1 cellular context compared by ENCODE assay signal in the genomic region with DNA sequence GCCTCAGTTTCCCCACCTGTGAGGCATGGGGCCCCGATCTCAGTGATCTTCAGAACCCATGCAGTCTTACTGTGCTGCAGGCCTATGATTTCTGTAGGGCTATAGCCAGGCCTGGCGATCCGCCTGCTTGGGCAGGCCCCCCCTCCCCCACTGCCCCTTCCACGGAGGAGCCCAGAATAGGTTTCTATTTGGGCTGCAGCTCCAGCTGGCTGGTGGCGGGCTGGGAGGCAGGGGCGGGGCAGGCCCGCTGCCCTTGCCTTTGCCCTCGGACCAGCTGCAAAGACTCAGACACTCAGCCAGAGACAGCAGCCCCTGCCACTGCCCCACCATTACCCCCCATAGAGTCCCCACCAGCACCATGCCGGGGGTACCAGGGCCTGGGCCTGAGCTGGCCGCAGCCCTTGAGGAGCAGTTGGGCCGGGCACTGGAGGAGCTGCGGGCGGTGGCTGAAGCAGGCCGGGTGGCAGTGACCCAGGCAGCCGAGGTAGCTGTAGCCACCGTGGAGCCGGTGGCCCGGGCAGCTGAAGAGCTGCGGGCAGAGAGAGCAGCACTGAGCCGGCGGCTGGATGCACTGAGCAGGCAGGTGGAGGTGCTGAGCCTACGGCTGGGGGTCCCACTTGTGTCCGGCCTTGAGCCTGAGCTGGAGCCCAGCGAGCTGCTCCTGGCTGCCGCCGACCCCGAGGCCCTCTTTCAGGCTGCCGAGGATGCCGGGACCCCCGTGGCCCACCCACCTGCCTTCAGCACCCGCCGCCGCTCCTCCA.
TF ChIP-seq lines count a peak whose summit lies in the region.

No MANE protein-coding gene starts in this region.

TF ChIP-seq in SK-N-SH treated with all-trans-retinoic acid at 6 μM for 48 hours, 23 proteins besides CTCF, POLR2A, EP300 and RAD21 (continued from another document):
- TF ChIP-seq, protein P1, sequence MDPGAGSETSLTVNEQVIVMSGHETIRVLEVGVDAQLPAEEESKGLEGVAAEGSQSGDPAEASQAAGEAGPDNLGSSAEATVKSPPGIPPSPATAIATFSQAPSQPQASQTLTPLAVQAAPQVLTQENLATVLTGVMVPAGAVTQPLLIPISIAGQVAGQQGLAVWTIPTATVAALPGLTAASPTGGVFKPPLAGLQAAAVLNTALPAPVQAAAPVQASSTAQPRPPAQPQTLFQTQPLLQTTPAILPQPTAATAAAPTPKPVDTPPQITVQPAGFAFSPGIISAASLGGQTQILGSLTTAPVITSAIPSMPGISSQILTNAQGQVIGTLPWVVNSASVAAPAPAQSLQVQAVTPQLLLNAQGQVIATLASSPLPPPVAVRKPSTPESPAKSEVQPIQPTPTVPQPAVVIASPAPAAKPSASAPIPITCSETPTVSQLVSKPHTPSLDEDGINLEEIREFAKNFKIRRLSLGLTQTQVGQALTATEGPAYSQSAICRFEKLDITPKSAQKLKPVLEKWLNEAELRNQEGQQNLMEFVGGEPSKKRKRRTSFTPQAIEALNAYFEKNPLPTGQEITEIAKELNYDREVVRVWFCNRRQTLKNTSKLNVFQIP (CRISPR knock-in tag; IDR thresholded peaks at IDR 0.05; ENCODE audit: borderline replicate concordance, low read depth): no peak
- no peak for TF ChIP-seq ZNF8 (CRISPR knock-in tag; IDR thresholded peaks at IDR 0.05)
- TF ChIP-seq ZNF70 (CRISPR knock-in tag; IDR thresholded peaks at IDR 0.05): no peak
- TF ChIP-seq CSRNP3 (CRISPR knock-in tag; IDR thresholded peaks at IDR 0.05): no peak
